Comparison of ENCODE assay signal across 8 cellular contexts in genomic region chr9:88075966-88076285, GRCh38.
DNase-seq lines count a peak whose midpoint lies in the region; ATAC-seq lines count a peak whose summit lies in the region.

No MANE protein-coding gene starts in this region.

- no peaks in the 10 kb centered on the region for H3K36me3 Mint-ChIP-seq in stimulated activated naive CD8-positive, alpha-beta T cell treated with anti-CD3 and anti-CD28 coated beads, Interleukin-15, Interleukin-2, amounts not matched to agents 100 ng/mL and 50 ng/mL, for 24 hours (ENCODE audit: low read depth)

- no peak for ATAC-seq in stimulated activated naive CD8-positive, alpha-beta T cell treated with anti-CD3 and anti-CD28 coated beads, Interleukin-15, Interleukin-2, amounts not matched to agents 100 U/mL and 50 U/mL, for 24 hours
- no peak for ATAC-seq in GM18502 (IDR thresholded peaks at IDR 0.05; ENCODE audit: poor library complexity, unreplicated experiment)

- H3K4me1 Mint-ChIP-seq in stimulated activated naive CD8-positive, alpha-beta T cell treated with anti-CD3 and anti-CD28 coated beads, Interleukin-15, Interleukin-2, amounts not matched to agents 100 ng/mL and 50 ng/mL, for 24 hours (ENCODE audit: low read depth) = peaks cover 18% of the 10 kb centered on the region

- H3K27me3 Mint-ChIP-seq in stimulated activated naive CD8-positive, alpha-beta T cell treated with anti-CD3 and anti-CD28 coated beads, Interleukin-15, Interleukin-2, amounts not matched to agents 100 ng/mL and 50 ng/mL, for 24 hours = peaks cover 75% of the 10 kb centered on the region

- H3K27ac Mint-ChIP-seq in stimulated activated naive CD8-positive, alpha-beta T cell treated with anti-CD3 and anti-CD28 coated beads, Interleukin-15, Interleukin-2, amounts not matched to agents 100 ng/mL and 50 ng/mL, for 24 hours = no peak overlapping the region

- no peaks in the 10 kb centered on the region for H3K9me3 ChIP-seq in mucosa of stomach (ENCODE audit: control insufficient read depth, low read length)

- peaks cover 9% of the 10 kb centered on the region for H3K4me1 ChIP-seq in mucosa of stomach (ENCODE audit: control insufficient read depth, insufficient read depth, low read length)

- peak overlapping the region; percentile 72 for H3K9ac ChIP-seq in mucosa of stomach (ENCODE audit: low read length)

- no peaks in the 10 kb centered on the region for H3K27me3 ChIP-seq in mucosa of stomach (ENCODE audit: control insufficient read depth, insufficient read depth, low read length)

- H3K4me3 Mint-ChIP-seq in stimulated activated naive CD8-positive, alpha-beta T cell treated with anti-CD3 and anti-CD28 coated beads, Interleukin-15, Interleukin-2, amounts not matched to agents 100 ng/mL and 50 ng/mL, for 24 hours = peak overlapping the region; percentile 79

- H3K4me3 ChIP-seq in mucosa of stomach (ENCODE audit: low read length) = peak overlapping the region; percentile 60

- DNase-seq in stimulated activated naive CD8-positive, alpha-beta T cell treated with anti-CD3 and anti-CD28 coated beads, Interleukin-15, Interleukin-2, amounts not matched to agents 100 U/mL and 50 U/mL, for 24 hours = no peak
- DNase-seq in cerebellar cortex (ENCODE audit: low spot score) = peak; percentile 63
- DNase-seq in activated gamma-delta T cell treated with Interleukin-2 at 50 U/mL for 16 hours = no peak
- DNase-seq in GM19240 (ENCODE audit: insufficient read length, low spot score) = no peak
- DNase-seq in germinal center (ENCODE audit: low spot score) = no peak

- no peaks in the 10 kb centered on the region for H3K36me3 ChIP-seq in mucosa of stomach (ENCODE audit: control insufficient read depth, insufficient read depth, low read length)

- no peaks in the 10 kb centered on the region for H3K9me3 Mint-ChIP-seq in stimulated activated naive CD8-positive, alpha-beta T cell treated with anti-CD3 and anti-CD28 coated beads, Interleukin-15, Interleukin-2, amounts not matched to agents 100 ng/mL and 50 ng/mL, for 24 hours
